In the genomic region with DNA sequence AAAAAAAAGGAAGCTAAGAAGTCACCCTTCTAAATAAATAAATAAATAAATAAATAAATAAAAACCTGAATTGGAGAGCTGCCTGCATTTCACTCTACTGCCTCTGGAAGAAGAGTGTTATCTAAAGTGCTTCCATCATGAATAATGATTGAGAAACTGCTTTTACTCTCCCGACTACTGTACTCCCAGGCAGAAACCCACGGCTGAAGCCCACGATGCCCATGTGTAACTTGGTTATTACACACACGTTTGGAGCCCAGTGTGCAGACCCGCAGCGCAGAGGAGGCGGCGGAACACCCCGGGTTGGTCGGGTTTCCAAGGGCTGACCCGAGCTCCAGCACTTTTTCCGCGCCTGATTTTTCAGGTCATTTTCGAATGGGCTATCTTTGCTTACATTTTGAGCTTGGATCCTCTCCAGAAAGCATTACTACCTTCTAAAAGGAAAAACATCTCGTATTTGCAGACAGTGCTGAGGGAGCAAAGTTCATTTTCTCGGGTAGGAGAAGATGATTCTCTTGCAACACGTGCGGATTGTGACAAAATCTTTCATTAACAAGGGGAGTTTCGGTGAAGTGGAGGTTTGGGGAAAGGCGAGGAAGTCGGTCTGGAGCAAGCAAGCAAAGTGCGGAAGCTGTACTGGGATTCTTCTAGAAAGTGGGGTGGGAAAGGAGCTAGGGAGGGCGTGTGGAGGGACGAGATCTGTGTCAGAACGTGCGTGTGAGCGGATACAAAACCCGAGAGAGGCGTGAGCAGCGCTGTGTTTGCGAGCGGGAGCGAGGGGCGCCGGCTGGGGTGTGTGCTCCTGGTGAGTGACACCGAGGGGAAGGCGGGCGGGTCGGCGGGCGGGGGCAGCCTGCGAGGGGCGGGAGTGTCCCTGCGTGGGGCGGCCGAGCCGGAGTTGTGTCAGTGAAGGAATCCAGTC, we compare ENCODE assay signal across 8 cellular contexts. TPM values are rescaled to one million over a fixed set of nuclear protein-coding genes. Genes with fewer than 3 reads are reported as not detected.
A peak's percentile ranks its signal among the peaks of the same experiment; 100 is the strongest.
DNase-seq lines count a peak whose midpoint lies in the region; ATAC-seq, FAIRE-seq and TF ChIP-seq lines count a peak whose summit lies in the region.

A gene with protein sequence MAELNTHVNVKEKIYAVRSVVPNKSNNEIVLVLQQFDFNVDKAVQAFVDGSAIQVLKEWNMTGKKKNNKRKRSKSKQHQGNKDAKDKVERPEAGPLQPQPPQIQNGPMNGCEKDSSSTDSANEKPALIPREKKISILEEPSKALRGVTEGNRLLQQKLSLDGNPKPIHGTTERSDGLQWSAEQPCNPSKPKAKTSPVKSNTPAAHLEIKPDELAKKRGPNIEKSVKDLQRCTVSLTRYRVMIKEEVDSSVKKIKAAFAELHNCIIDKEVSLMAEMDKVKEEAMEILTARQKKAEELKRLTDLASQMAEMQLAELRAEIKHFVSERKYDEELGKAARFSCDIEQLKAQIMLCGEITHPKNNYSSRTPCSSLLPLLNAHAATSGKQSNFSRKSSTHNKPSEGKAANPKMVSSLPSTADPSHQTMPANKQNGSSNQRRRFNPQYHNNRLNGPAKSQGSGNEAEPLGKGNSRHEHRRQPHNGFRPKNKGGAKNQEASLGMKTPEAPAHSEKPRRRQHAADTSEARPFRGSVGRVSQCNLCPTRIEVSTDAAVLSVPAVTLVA (plus strand): TSS at position 897 of the 922 bp plus-strand sequence. CDS start 82,552 bp downstream, outside the sequence.

- peak within 1 kb of the TSS; percentile 72 for H3K4me2 ChIP-seq in trophoblast cell (ENCODE audit: low read length)

- peaks cover 21% of the 10 kb centered on the region for H3K79me1 ChIP-seq in trophoblast cell (ENCODE audit: low read length)

- peak within 1 kb of the TSS; percentile 76 for H2BK12ac ChIP-seq in trophoblast cell (ENCODE audit: low read length)

- peak within 1 kb of the TSS; percentile 99 for H3K18ac ChIP-seq in trophoblast cell (ENCODE audit: low read length)

- peak within 1 kb of the TSS; percentile 100 for H3K4ac ChIP-seq in trophoblast cell (ENCODE audit: low read depth, low read length)

- H3K27ac ChIP-seq in adrenal gland (peak within 1 kb of the TSS; percentile 66 to 96 (median 79)), heart left ventricle (peak within 1 kb of the TSS; percentile 87 to 96 (median 92)), trophoblast cell (ENCODE audit: low read depth, low read length) (peak within 1 kb of the TSS; percentile 98)

- H3K9me3 ChIP-seq in adrenal gland (replicated peaks in 1 of 3) (no peaks in the 10 kb centered on the region), heart left ventricle (no peaks in the 10 kb centered on the region), trophoblast cell (ENCODE audit: insufficient read depth, low read depth, low read length) (no peaks in the 10 kb centered on the region)

- peak in 1 of 2 donors; percentile 57 for TF ChIP-seq POLR2A in adrenal gland (IDR thresholded peaks at IDR 0.05)
- peak in 1 of 2 donors; percentile 51 for TF ChIP-seq POLR2A in heart left ventricle (IDR thresholded peaks at IDR 0.05)

- DNase-seq in D721Med (ENCODE audit: insufficient read length, low spot score) = peak; percentile 20
- peak; percentile 81 for DNase-seq in HuH-7.5 (ENCODE audit: low spot score)
- peak; percentile 58 to 82 (median 78) for DNase-seq in adrenal gland
- peak; percentile 87 to 94 (median 88) for DNase-seq in heart left ventricle
- DNase-seq in trophoblast cell = peak; percentile 41 to 59
- peak; percentile 83 for DNase-seq in ureter (ENCODE audit: low spot score)

- H2BK120ac ChIP-seq in trophoblast cell (ENCODE audit: insufficient read depth, low read length, poor library complexity) = peak within 1 kb of the TSS; percentile 99

- H4K91ac ChIP-seq in trophoblast cell (ENCODE audit: low read depth, low read length) = peak within 1 kb of the TSS; percentile 99

- peaks cover 18% of the 10 kb centered on the region for H3K79me2 ChIP-seq in trophoblast cell (ENCODE audit: control insufficient read depth, insufficient read depth, low read length, poor library complexity)

- FAIRE-seq in D721Med (lab: Jason Lieb, UNC) = no peak

- H4K12ac ChIP-seq in trophoblast cell (ENCODE audit: low read depth, low read length) = peak within 1 kb of the TSS; percentile 92

- peak within 1 kb of the TSS; percentile 96 for H4K8ac ChIP-seq in trophoblast cell (ENCODE audit: low read depth, low read length)

- peak; percentile 52 for ATAC-seq in GM21515 (IDR thresholded peaks at IDR 0.05; ENCODE audit: unreplicated experiment)
- ATAC-seq in heart left ventricle = peak; percentile 77 to 90 (median 88)

- H2AK5ac ChIP-seq in trophoblast cell (ENCODE audit: low read length) = peak within 1 kb of the TSS; percentile 44

- no peaks in the 10 kb centered on the region for H3K36me3 ChIP-seq in adrenal gland (replicated peaks in 1 of 2)
- no peaks in the 10 kb centered on the region for H3K36me3 ChIP-seq in heart left ventricle
- H3K36me3 ChIP-seq in trophoblast cell (ENCODE audit: control insufficient read depth in 1 of 2, insufficient read depth in 2 of 2, low read length in 2 of 2) = no peaks in the 10 kb centered on the region

- peaks cover 0 to 12% of the 10 kb centered on the region in 2 donors for H3K4me1 ChIP-seq in adrenal gland (replicated peaks in 1 of 2)
- peaks cover 0 to 39% (median 20%) of the 10 kb centered on the region in 12 donors for H3K4me1 ChIP-seq in heart left ventricle
- H3K4me1 ChIP-seq in trophoblast cell (ENCODE audit: control insufficient read depth in 1 of 2, insufficient read depth in 2 of 2, low read length in 2 of 2) = peaks cover 9 to 10% of the 10 kb centered on the region in 2 experiments

- peak within 1 kb of the TSS; percentile 99 for H3K9ac ChIP-seq in trophoblast cell (ENCODE audit: low read length)

- peak within 1 kb of the TSS; percentile 67 for H3K23ac ChIP-seq in trophoblast cell (ENCODE audit: low read length)

- H3K4me3 ChIP-seq in adrenal gland = peak within 1 kb of the TSS; percentile 33 to 98 (median 74)
- H3K4me3 ChIP-seq in heart left ventricle = peak within 1 kb of the TSS; percentile 64 to 98 (median 91)
- H3K4me3 ChIP-seq in trophoblast cell (ENCODE audit: low read depth, low read length) = peak within 1 kb of the TSS; percentile 99

- intact Hi-C loops in T-helper 1 cell treated with Interleukin-12 subunit alpha and Interleukin-12 subunit beta and Interleukin-4 antibody, amounts not matched to agents 30 ng/mL and 1 ng/mL, for 36 hours (cut with micrococcal nuclease) = loop anchor here (1.0 to 5.0 kb wide), 9 partner anchors 36 to 811 kb away; a partner anchor contains a TSS
- intact Hi-C loops in adrenal gland (cut with DNase I) (loop anchor here (5.0 to 10.0 kb wide), 3 partner anchors 69 to 321 kb away; no protein-coding TSS in a partner anchor), heart left ventricle (cut with DNase I) (loop anchor here (2.0 to 10.0 kb wide), 13 partner anchors 71 to 325 kb away; no protein-coding TSS in a partner anchor)

- peak within 1 kb of the TSS; percentile 73 for H2AFZ ChIP-seq in trophoblast cell (ENCODE audit: insufficient read depth, low read length, poor library complexity)

- peak within 1 kb of the TSS; percentile 98 for H2BK5ac ChIP-seq in trophoblast cell (ENCODE audit: low read depth, low read length, poor library complexity)

- WGBS in adrenal gland, 4 donors = 0 to 1% (median 0%) methylated on average over 25 to 47 of the region's 47 CpGs
- WGBS in heart left ventricle, 4 donors = 0 to 1% (median 0%) methylated on average over 37 to 47 of the region's 47 CpGs
- WGBS in trophoblast cell (ENCODE audit: extremely low coverage, insufficient coverage, insufficient read length) = no CpG with 5 or more reads among the region's 47 CpGs

- no peak for TF ChIP-seq CTCF in D721Med (IDR thresholded peaks at IDR 0.05; ENCODE audit: insufficient read depth, missing control alignments)
- peak in 5 of 6 experiments; percentile 14 to 48 (median 35) for TF ChIP-seq CTCF in adrenal gland (IDR thresholded peaks at IDR 0.05)
- TF ChIP-seq CTCF in heart left ventricle (IDR thresholded peaks at IDR 0.05) = peak in 2 of 12 donors; percentile 6 to 29

- peak within 1 kb of the TSS; percentile 99 for H3K14ac ChIP-seq in trophoblast cell (ENCODE audit: low read length)

- H3K27me3 ChIP-seq in adrenal gland (no peaks in the 10 kb centered on the region), heart left ventricle (no peaks in the 10 kb centered on the region), trophoblast cell (ENCODE audit: insufficient read depth, low read length) (no peaks in the 10 kb centered on the region)

RNA-seq across cellular contexts. Expression of the gene that starts here (rescaled TPM):
- 44.2 and 45.4 TPM in 2 replicates for total RNA-seq in T-helper 1 cell treated with Interleukin-12 subunit alpha and Interleukin-12 subunit beta and Interleukin-4 antibody, amounts not matched to agents 30 ng/mL and 1 ng/mL, for 36 hours
- 10 to 100 TPM; 30.6 to 66.1 (median 49.8) TPM for total RNA-seq in adrenal gland
- 10 to 100 TPM; 16.7 to 68.8 (median 20.8) TPM for polyA plus RNA-seq in adrenal gland
- total RNA-seq in heart left ventricle = 100 to 1,000 TPM in 5 of 9 donors, 10 to 100 TPM in 4; 69.7 to 177 (median 102) TPM
- polyA plus RNA-seq in heart left ventricle = 100 to 1,000 TPM in 1 of 2 donors, 10 to 100 TPM in 1; 34.9 to 153 TPM
- polyA plus RNA-seq in trophoblast cell (2013) = 338 and 348 TPM in 2 replicates
- 114 TPM for total RNA-seq in ureter

Comparison
In these comparisons a context has a peak if more than half of its experiments do, and no peak if none do; other contexts are left out.
1. Peak in every context shown above with its lines: DNase-seq, ATAC-seq, H3K4me3 ChIP-seq and H3K27ac ChIP-seq.
2. DNase-seq: peak in every context shown above with its lines; median percentile 88 in heart left ventricle; 83 in ureter; 81 in HuH-7.5; 78 in adrenal gland; 50 in trophoblast cell; 20 in D721Med.